ENCODE assay signal across 34 cellular contexts in genomic region chr10:114755537-114755936, GRCh38.
DNase-seq lines count a peak whose midpoint lies in the region; ATAC-seq, FAIRE-seq and TF ChIP-seq lines count a peak whose summit lies in the region.
"Had no signal": no experiment of that assay in that cellular context is flagged by ENCODE, and none has a peak within 500 bp of the region (broad histone marks: within the 10 kb centered on the region; RNA-seq: fewer than 3 reads in every experiment).

No MANE protein-coding gene starts in this region.

- no peaks in the 10 kb centered on the region for H3K79me1 ChIP-seq in trophoblast cell (ENCODE audit: low read length)

- no peak overlapping the region for H3K27ac Mint-ChIP-seq in mesothelial cell of epicardium
- H3K27ac Mint-ChIP-seq: CD14-positive monocyte, natural killer cell, T-helper 17 cell had no signal

- H2AFZ ChIP-seq in MM.1S (ENCODE audit: low read length) (peak overlapping the region; percentile 24; the same call in 1 of the 2 replicates), trophoblast cell (ENCODE audit: insufficient read depth, low read length, poor library complexity) (no peak overlapping the region)

- H4K12ac ChIP-seq in trophoblast cell (ENCODE audit: low read depth, low read length): no peak overlapping the region

- no peaks in the 10 kb centered on the region for H4K20me1 ChIP-seq in MM.1S (ENCODE audit: insufficient read depth, low read length)

- H3K27ac ChIP-seq in MM.1S (ENCODE audit: low read length) (peak overlapping the region; percentile 56; the same call in 1 of the 2 replicates), caudate nucleus (ENCODE audit: low read depth, low read length) (peak overlapping the region; percentile 67), trophoblast cell (ENCODE audit: low read depth, low read length) (no peak overlapping the region)
- H3K27ac ChIP-seq: ascending aorta, esophagus muscularis mucosa, prostate gland had no signal

- no peak overlapping the region for H2BK120ac ChIP-seq in trophoblast cell (ENCODE audit: insufficient read depth, low read length, poor library complexity)

- no peak overlapping the region for H3K18ac ChIP-seq in trophoblast cell (ENCODE audit: low read length)

- H3K27me3 ChIP-seq in MM.1S (replicated peaks; ENCODE audit: insufficient read depth, low read length) (no peaks in the 10 kb centered on the region), trophoblast cell (ENCODE audit: insufficient read depth, low read length) (no peaks in the 10 kb centered on the region)
- H3K27me3 ChIP-seq: ascending aorta, esophagus muscularis mucosa, transverse colon had no signal

- H2AK5ac ChIP-seq in trophoblast cell (ENCODE audit: low read length): no peak overlapping the region

- H3K4me3 ChIP-seq in MM.1S (ENCODE audit: low read length): no peak overlapping the region
- H3K4me3 ChIP-seq in trophoblast cell (ENCODE audit: low read depth, low read length): no peak overlapping the region
- H3K4me3 ChIP-seq: ascending aorta, esophagus muscularis mucosa, lung, mucosa of descending colon, prostate gland, transverse colon had no signal

- FAIRE-seq in frontal cortex (lab: Jason Lieb, UNC): no peak
- FAIRE-seq: kidney had no signal

- DNase-seq in NCI-H1105 treated with DMSO at 0.1 percent for 48 hours (lab: John Stamatoyannopoulos, UW) (peak; percentile 6), NCI-H1105 (lab: John Stamatoyannopoulos, UW) (no peak), MM.1S (peak; percentile 95), caudate nucleus (lab: John Stamatoyannopoulos, UW) (no peak), trophoblast cell (peak; percentile 12 to 52), frontal cortex (ENCODE audit: low spot score in 2 of 2) (no peak), mesothelial cell of epicardium (ENCODE audit: low spot score in 2 of 2, unreplicated experiment in 2 of 2) (no peak)
- DNase-seq: activated CD4-positive, alpha-beta T cell treated with anti-CD3 and anti-CD28 coated beads, Interleukin-2, amount 50 U/mL, for 48 hours; activated T-cell treated with anti-CD3 and anti-CD28 coated beads, Interleukin-2, amount 50 U/mL, for 48 hours; Caco-2; central memory CD4-positive, alpha-beta T cell; dermis blood vessel endothelial cell; DND-41; foreskin fibroblast; head of caudate nucleus; IMR-90; kidney; mucosa of descending colon; natural killer cell; NCI-H1092; NCI-H2029 treated with DMSO at 0.1 percent for 48 hours; NCI-H226; NCI-H82; nucleus accumbens; stimulated activated CD4-positive, alpha-beta T cell treated with anti-CD3 and anti-CD28 coated beads, Interleukin-4, amount 100 ng/mL, for 4 hours; T-helper 17 cell; transverse colon had no signal

- no peaks in the 10 kb centered on the region for H3K9me2 ChIP-seq in MM.1S (replicated peaks; ENCODE audit: insufficient read depth, low read length)

- no peak overlapping the region for H4K8ac ChIP-seq in trophoblast cell (ENCODE audit: low read depth, low read length)

- H3K9me3 ChIP-seq in MM.1S (replicated peaks; ENCODE audit: insufficient read depth, low read length) (no peaks in the 10 kb centered on the region), trophoblast cell (ENCODE audit: insufficient read depth, low read depth, low read length) (no peaks in the 10 kb centered on the region)
- H3K9me3 ChIP-seq: ascending aorta, Caco-2, esophagus muscularis mucosa, mucosa of descending colon, prostate gland, transverse colon had no signal

- H3K79me2 ChIP-seq in MM.1S (ENCODE audit: low read length): no peaks in the 10 kb centered on the region
- H3K79me2 ChIP-seq in trophoblast cell (ENCODE audit: control insufficient read depth, insufficient read depth, low read length, poor library complexity): no peaks in the 10 kb centered on the region

- peaks cover 22% of the 10 kb centered on the region for H3K4me1 Mint-ChIP-seq in mesothelial cell of epicardium
- H3K4me1 Mint-ChIP-seq: CD14-positive monocyte, natural killer cell, T-helper 17 cell had no signal

- H3K4me2 ChIP-seq in MM.1S (ENCODE audit: low read depth, low read length) (peak overlapping the region; percentile 71), trophoblast cell (ENCODE audit: low read length) (no peak overlapping the region)

- no peaks in the 10 kb centered on the region for H3K36me3 Mint-ChIP-seq in mesothelial cell of epicardium
- H3K36me3 Mint-ChIP-seq: CD14-positive monocyte, natural killer cell had no signal

- TF ChIP-seq CTCF in MM.1S (IDR thresholded peaks at IDR 0.05; ENCODE audit: low read length) (no peak), mesothelial cell of epicardium (IDR thresholded peaks at IDR 0.05; ENCODE audit: unreplicated experiment) (no peak)

- H3K36me3 ChIP-seq in MM.1S (replicated peaks; ENCODE audit: insufficient read depth, low read length): no peaks in the 10 kb centered on the region
- H3K36me3 ChIP-seq in trophoblast cell (ENCODE audit: control insufficient read depth in 1 of 2, insufficient read depth in 2 of 2, low read length in 2 of 2): no peaks in the 10 kb centered on the region
- H3K36me3 ChIP-seq: ascending aorta, esophagus muscularis mucosa, prostate gland, transverse colon had no signal

- no peaks in the 10 kb centered on the region for H3K9me3 Mint-ChIP-seq in mesothelial cell of epicardium
- H3K9me3 Mint-ChIP-seq: natural killer cell had no signal

- no peak overlapping the region for H3K4me3 Mint-ChIP-seq in mesothelial cell of epicardium
- H3K4me3 Mint-ChIP-seq: CD14-positive monocyte, natural killer cell, T-helper 17 cell had no signal

- H3K4ac ChIP-seq in trophoblast cell (ENCODE audit: low read depth, low read length): no peak overlapping the region

- no peak overlapping the region for H3K14ac ChIP-seq in trophoblast cell (ENCODE audit: low read length)

- no peak overlapping the region for H3K9ac ChIP-seq in MM.1S (ENCODE audit: low read length)
- H3K9ac ChIP-seq in trophoblast cell (ENCODE audit: low read length): no peak overlapping the region

- H3K4me1 ChIP-seq in MM.1S (ENCODE audit: low read length): peaks cover 22% of the 10 kb centered on the region
- peaks cover 0 to 7% of the 10 kb centered on the region in 2 experiments for H3K4me1 ChIP-seq in trophoblast cell (ENCODE audit: control insufficient read depth in 1 of 2, insufficient read depth in 2 of 2, low read length in 2 of 2)
- H3K4me1 ChIP-seq: ascending aorta, prostate gland had no signal

- H4K91ac ChIP-seq in trophoblast cell (ENCODE audit: low read depth, low read length): no peak overlapping the region

- no peak overlapping the region for H2BK5ac ChIP-seq in trophoblast cell (ENCODE audit: low read depth, low read length, poor library complexity)

- H2BK12ac ChIP-seq in trophoblast cell (ENCODE audit: low read length): no peak overlapping the region

- no CpG with 5 or more reads among the region's 7 CpGs for WGBS in trophoblast cell (ENCODE audit: extremely low coverage, insufficient coverage, insufficient read length)

- peaks cover 10% of the 10 kb centered on the region for H3F3A ChIP-seq in MM.1S (ENCODE audit: insufficient read depth, low read length)

- no peaks in the 10 kb centered on the region for H3K27me3 Mint-ChIP-seq in mesothelial cell of epicardium (ENCODE audit: low read depth)
- H3K27me3 Mint-ChIP-seq: T-helper 17 cell had no signal

- ATAC-seq in HG02970 (IDR thresholded peaks at IDR 0.05; ENCODE audit: low FRiP score, unreplicated experiment): no peak
- ATAC-seq: activated CD4-positive, CD25-positive, alpha-beta regulatory T cell treated with anti-CD3 and anti-CD28 coated beads, Interleukin-2, amount 50 U/mL, for 24 hours; mucosa of descending colon; natural killer cell; T-helper 17 cell had no signal

- H3K23ac ChIP-seq in trophoblast cell (ENCODE audit: low read length): no peak overlapping the region

Comparison
In these comparisons a context has a peak if more than half of its experiments do, and no peak if none do; other contexts are left out.
1. DNase-seq: peak in NCI-H1105 treated with DMSO at 0.1 percent for 48 hours (single experiment), MM.1S (single experiment) and trophoblast cell (2 of 2); none in NCI-H1105 (single experiment), caudate nucleus (0 of 61), frontal cortex (0 of 2) and mesothelial cell of epicardium (0 of 2).